Comparison of ENCODE assay signal across 8 cellular contexts in genomic region chr22:38243007-38243775, GRCh38. TPM values are rescaled to one million over a fixed set of nuclear protein-coding genes. Genes with fewer than 3 reads are reported as not detected.
DNase-seq lines count a peak whose midpoint lies in the region; ATAC-seq and TF ChIP-seq lines count a peak whose summit lies in the region.

No MANE protein-coding gene starts in this region.

- no peak overlapping the region for H3K4me3 ChIP-seq in GM23338

- no peak overlapping the region for H2AFZ ChIP-seq in GM23338

- H3K9me2 ChIP-seq in GM23338 (ENCODE audit: insufficient read depth) = no peaks in the 10 kb centered on the region

- 0 out of 2 replicates have a peak, but pooled peaks cover 2% of the 10 kb centered on the region for H3K4me1 ChIP-seq in GM23338 (ENCODE audit: insufficient read depth)

- no peak overlapping the region for H3K4me2 ChIP-seq in GM23338

- peaks cover 2% of the 10 kb centered on the region; the same call in 1 of the 2 replicates for H3K79me2 ChIP-seq in GM23338 (replicated peaks; ENCODE audit: insufficient read depth)

- DNase-seq in GM23338 (ENCODE audit: low spot score) = no peak
- peak; percentile 94 for DNase-seq in NCI-H748 (lab: John Stamatoyannopoulos, UW; ENCODE audit: unreplicated experiment)
- DNase-seq in fibroblast of peridontal ligament (ENCODE audit: extremely low read depth) = peak; percentile 33
- peak; percentile 84 for DNase-seq in retina
- no peak for DNase-seq in activated T-cell treated with anti-CD3 and anti-CD28 coated beads, Interleukin-2, amount 50 U/mL, for 72 hours
- no peak for DNase-seq in epidermal melanocyte (ENCODE audit: insufficient read length, low spot score)
- DNase-seq in CD1c-positive myeloid dendritic cell (ENCODE audit: extremely low spot score) = no peak

- peaks cover 23% of the 10 kb centered on the region for H3K36me3 Mint-ChIP-seq in GM23338 (ENCODE audit: low read depth)
- H3K36me3 Mint-ChIP-seq in activated T-cell treated with anti-CD3 and anti-CD28 coated beads, Interleukin-2, amount 50 U/mL, for 72 hours (ENCODE audit: insufficient read depth in 2 of 2) = no peaks in the 10 kb centered on the region

- peaks cover 8% of the 10 kb centered on the region; the same call in 1 of the 2 replicates for H4K20me1 ChIP-seq in GM23338 (replicated peaks; ENCODE audit: insufficient read depth)

- H3K4me1 Mint-ChIP-seq in GM23338 = peaks cover 31% of the 10 kb centered on the region
- no peaks in the 10 kb centered on the region for H3K4me1 Mint-ChIP-seq in activated T-cell treated with anti-CD3 and anti-CD28 coated beads, Interleukin-2, amount 50 U/mL, for 72 hours (ENCODE audit: low read depth)

- H3K27me3 ChIP-seq in GM23338 (ENCODE audit: insufficient read depth) = no peaks in the 10 kb centered on the region

- ATAC-seq in GM23338 = peak; percentile 13; the same call in 2 of the 3 replicates
- no peak for ATAC-seq in activated T-cell treated with anti-CD3 and anti-CD28 coated beads, Interleukin-2, amount 50 U/mL, for 72 hours (replicated peaks in 1 of 2)
- no peak for ATAC-seq in GM21381 (IDR thresholded peaks at IDR 0.05; ENCODE audit: unreplicated experiment)

- H3K36me3 ChIP-seq in GM23338 (ENCODE audit: insufficient read depth) = no peaks in the 10 kb centered on the region

- no peak overlapping the region for H3K4me3 Mint-ChIP-seq in GM23338
- H3K4me3 Mint-ChIP-seq in activated T-cell treated with anti-CD3 and anti-CD28 coated beads, Interleukin-2, amount 50 U/mL, for 72 hours = no peak overlapping the region

- no peak for TF ChIP-seq CTCF in GM23338 (conservative IDR thresholded peaks at IDR 0.05; ENCODE audit: low read depth in 2 of 2)

- H3K27ac Mint-ChIP-seq in GM23338 = no peak overlapping the region
- H3K27ac Mint-ChIP-seq in activated T-cell treated with anti-CD3 and anti-CD28 coated beads, Interleukin-2, amount 50 U/mL, for 72 hours = no peak overlapping the region

- H3F3A ChIP-seq in GM23338 (replicated peaks; ENCODE audit: low read depth) = no peaks in the 10 kb centered on the region

- peak overlapping the region; percentile 79; the same call in 1 of the 2 replicates for H3K27ac ChIP-seq in GM23338 (ENCODE audit: low read depth)

- H3K27me3 Mint-ChIP-seq in GM23338 (ENCODE audit: insufficient read depth, low read depth, poor library complexity) = peaks cover 10% of the 10 kb centered on the region
- no peaks in the 10 kb centered on the region for H3K27me3 Mint-ChIP-seq in activated T-cell treated with anti-CD3 and anti-CD28 coated beads, Interleukin-2, amount 50 U/mL, for 72 hours (ENCODE audit: low read depth)

- H3K9me3 Mint-ChIP-seq in GM23338 = no peaks in the 10 kb centered on the region
- no peaks in the 10 kb centered on the region for H3K9me3 Mint-ChIP-seq in activated T-cell treated with anti-CD3 and anti-CD28 coated beads, Interleukin-2, amount 50 U/mL, for 72 hours

TF ChIP-seq in GM23338, 12 proteins besides CTCF, POLR2A, EP300 and RAD21:
- no peak for TF ChIP-seq EZH2phosphoT487 (IDR thresholded peaks at IDR 0.05; ENCODE audit: unreplicated experiment)
- no peak for TF ChIP-seq ZNF114 (CRISPR knock-in tag; IDR thresholded peaks at IDR 0.05)

RNA-seq across cellular contexts. Expression of gene TMEM184B, which starts 29.6 kb away (rescaled TPM):
- 76.5 and 95.1 TPM in 2 replicates for total RNA-seq in GM23338 (2014; rRNA removed; shearing (Covaris generic))
- 40.7 and 42.2 TPM in 2 replicates for polyA plus RNA-seq in GM23338 (2016; fragmentation: Nextera tagmentation; extraction: Ambion mirVana)
- total RNA-seq in activated T-cell treated with anti-CD3 and anti-CD28 coated beads, Interleukin-2, amount 50 U/mL, for 72 hours = 10 to 100 TPM; 22.9 to 27.5 TPM

RNA-seq across cellular contexts. Expression of gene MAFF, which starts 41.4 kb away (rescaled TPM):
- total RNA-seq in GM23338 (2014; rRNA removed; shearing (Covaris generic)) = 7.7 and 8.9 TPM in 2 replicates
- polyA plus RNA-seq in GM23338 (2016; fragmentation: Nextera tagmentation; extraction: Ambion mirVana) = 2.2 and 2.3 TPM in 2 replicates
- total RNA-seq in activated T-cell treated with anti-CD3 and anti-CD28 coated beads, Interleukin-2, amount 50 U/mL, for 72 hours = 10 to 100 TPM; 15.6 to 20.3 TPM

Comparison
In these comparisons a context has a peak if more than half of its experiments do, and no peak if none do; other contexts are left out.
1. DNase-seq: peak in NCI-H748 (single experiment), fibroblast of peridontal ligament (single experiment) and retina (single experiment); none in GM23338 (single experiment), activated T-cell treated with anti-CD3 and anti-CD28 coated beads, Interleukin-2, amount 50 U/mL, for 72 hours (0 of 2), epidermal melanocyte (single experiment) and CD1c-positive myeloid dendritic cell (single experiment).